ENCODE assay signal across 10 cellular contexts in genomic region chr20:41892031-41892430, GRCh38.
"Had no signal": no experiment of that assay in that cellular context is flagged by ENCODE, and none has a peak within 500 bp of the region (broad histone marks: within the 10 kb centered on the region; RNA-seq: fewer than 3 reads in every experiment).

No MANE protein-coding gene starts in this region.

- H3K9ac ChIP-seq: GM23248 had no signal

- H3K4me2 ChIP-seq: GM23338 had no signal

- H3K27ac ChIP-seq: GM23248 had no signal

- FAIRE-seq: H54 had no signal

- H2AFZ ChIP-seq: GM23248, GM23338 had no signal

- H3K36me3 ChIP-seq: HAP-1 had no signal

- H3K9me3 ChIP-seq: HAP-1 had no signal

- H3K4me3 ChIP-seq: GM23248, GM23338, HAP-1 had no signal

- ATAC-seq: GM23338, HCT116 had no signal

- DNase-seq: GM23248, GOT3, H7, H9, HCEC 1CT, HFFc6 had no signal

- H3K4me1 ChIP-seq: HAP-1 had no signal
